In the genomic region with DNA sequence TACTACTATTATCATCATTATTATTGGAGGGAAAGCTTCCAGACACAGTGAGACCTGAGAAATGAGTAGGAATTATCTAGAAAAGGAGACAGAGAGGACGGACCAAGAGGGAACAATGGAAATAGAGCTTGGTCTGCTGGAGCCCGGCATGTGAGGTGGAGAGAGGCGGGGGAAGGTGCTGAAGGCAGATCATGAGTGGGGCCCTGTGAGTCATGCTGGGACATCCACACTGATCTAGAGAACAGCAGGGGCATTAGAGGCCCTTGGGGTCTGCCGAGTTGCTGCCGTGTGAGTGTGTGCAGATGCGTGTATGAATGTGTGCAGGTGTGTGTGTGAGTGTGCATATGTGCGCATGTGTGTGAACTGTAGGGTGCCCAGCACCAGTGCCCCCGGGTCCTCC, we compare ENCODE assay signal across 12 cellular contexts.
"Had no signal": no experiment of that assay in that cellular context is flagged by ENCODE, and none has a peak within 500 bp of the region (broad histone marks: within the 10 kb centered on the region; RNA-seq: fewer than 3 reads in every experiment).

No MANE protein-coding gene starts in this region.

- H3K27me3 ChIP-seq: brain microvascular endothelial cell, hepatocyte, stomach had no signal

- H3K4me2 ChIP-seq: hepatocyte had no signal

- DNase-seq: activated naive CD4-positive, alpha-beta T cell treated with anti-CD3 and anti-CD28 coated beads for 36 hours; activated naive CD8-positive, alpha-beta T cell treated with anti-CD3 and anti-CD28 coated beads, Interleukin-2, amount 50 U/mL, for 24 hours; brain microvascular endothelial cell; mucosa of descending colon; naive thymus-derived CD8-positive, alpha-beta T cell; nucleus accumbens; SIG-M5; stomach; SW 1271 had no signal

- H2AFZ ChIP-seq: hepatocyte had no signal

- H3K4me3 ChIP-seq: hepatocyte, mucosa of descending colon, stomach had no signal

- ATAC-seq: activated CD4-positive, CD25-positive, alpha-beta regulatory T cell treated with anti-CD3 and anti-CD28 coated beads, Interleukin-2, amount 50 U/mL, for 24 hours; activated naive CD8-positive, alpha-beta T cell treated with anti-CD3 and anti-CD28 coated beads, Interleukin-2, amount 50 U/mL, for 24 hours; activated T-helper 17 cell treated with anti-CD3 and anti-CD28 coated beads, Interleukin-2, amount 50 U/mL, for 72 hours; mucosa of descending colon; naive thymus-derived CD8-positive, alpha-beta T cell had no signal

- H3K27ac ChIP-seq: brain microvascular endothelial cell, hepatocyte had no signal

- H3K36me3 ChIP-seq: brain microvascular endothelial cell had no signal

- H3K79me2 ChIP-seq: hepatocyte had no signal
